28 cellular contexts compared by ENCODE assay signal in genomic region chr10:98513704-98514103, GRCh38.
"Had no signal": no experiment of that assay in that cellular context is flagged by ENCODE, and none has a peak within 500 bp of the region (broad histone marks: within the 10 kb centered on the region; RNA-seq: fewer than 3 reads in every experiment).

No MANE protein-coding gene starts in this region.

- FAIRE-seq: bronchial epithelial cell, frontal cortex had no signal

- H3K27me3 ChIP-seq: ascending aorta, brain microvascular endothelial cell had no signal

- H3K27ac ChIP-seq: ascending aorta, brain microvascular endothelial cell, coronary artery, dorsolateral prefrontal cortex, VCaP had no signal

- H3K36me3 ChIP-seq: ascending aorta, brain microvascular endothelial cell had no signal

- H3K4me3 ChIP-seq: ascending aorta, coronary artery, dorsolateral prefrontal cortex had no signal

- DNase-seq: activated CD4-positive, alpha-beta memory T cell treated with anti-CD3 and anti-CD28 coated beads, Interleukin-2, amount 10 ng/mL, durations not matched to agents 7 days and 5 days; activated CD4-positive, alpha-beta T cell treated with anti-CD3 and anti-CD28 coated beads for 1 hour; activated CD4-positive, alpha-beta T cell treated with anti-CD3 and anti-CD28 coated beads for 4 hours; activated CD4-positive, alpha-beta T cell treated with anti-CD3 and anti-CD28 coated beads, Interleukin-2, amount 10 ng/mL, durations not matched to agents 7 days and 5 days; activated CD4-positive, alpha-beta T cell treated with anti-CD3 and anti-CD28 coated beads, Interleukin-2, amount 50 U/mL, for 4 hours; activated CD8-positive, alpha-beta memory T cell treated with anti-CD3 and anti-CD28 coated beads, Interleukin-2, amount 50 U/mL, for 48 hours; activated gamma-delta T cell; activated naive CD4-positive, alpha-beta T cell; activated naive CD4-positive, alpha-beta T cell treated with anti-CD3 and anti-CD28 coated beads, Interleukin-2, amount 10 ng/mL, durations not matched to agents 7 days and 5 days; activated naive CD8-positive, alpha-beta T cell treated with anti-CD3 and anti-CD28 coated beads, Interleukin-2, amount 10 ng/mL, durations not matched to agents 7 days and 5 days; activated T-cell treated with anti-CD3 and anti-CD28 coated beads for 4 hours; activated T-cell treated with anti-CD3 and anti-CD28 coated beads, Interleukin-2, amount 50 U/mL, for 24 hours; activated T-cell treated with anti-CD3 and anti-CD28 coated beads, Interleukin-2, amount 50 U/mL, for 72 hours; brain microvascular endothelial cell; dorsolateral prefrontal cortex; effector memory CD4-positive, alpha-beta T cell; endodermal cell; head of caudate nucleus; hippocampal formation; T1000 had no signal

- H3K4me1 ChIP-seq: ascending aorta had no signal

- ATAC-seq: activated naive CD4-positive, alpha-beta T cell treated with anti-CD3 and anti-CD28 coated beads, Interleukin-2, amount 50 U/mL, for 72 hours; activated T-cell treated with anti-CD3 and anti-CD28 coated beads, Interleukin-2, amount 50 U/mL, for 72 hours; esophagus mucosa; WTC11 had no signal

- H3K9me3 ChIP-seq: ascending aorta had no signal
